ENCODE assay signal across 8 cellular contexts in the genomic region with DNA sequence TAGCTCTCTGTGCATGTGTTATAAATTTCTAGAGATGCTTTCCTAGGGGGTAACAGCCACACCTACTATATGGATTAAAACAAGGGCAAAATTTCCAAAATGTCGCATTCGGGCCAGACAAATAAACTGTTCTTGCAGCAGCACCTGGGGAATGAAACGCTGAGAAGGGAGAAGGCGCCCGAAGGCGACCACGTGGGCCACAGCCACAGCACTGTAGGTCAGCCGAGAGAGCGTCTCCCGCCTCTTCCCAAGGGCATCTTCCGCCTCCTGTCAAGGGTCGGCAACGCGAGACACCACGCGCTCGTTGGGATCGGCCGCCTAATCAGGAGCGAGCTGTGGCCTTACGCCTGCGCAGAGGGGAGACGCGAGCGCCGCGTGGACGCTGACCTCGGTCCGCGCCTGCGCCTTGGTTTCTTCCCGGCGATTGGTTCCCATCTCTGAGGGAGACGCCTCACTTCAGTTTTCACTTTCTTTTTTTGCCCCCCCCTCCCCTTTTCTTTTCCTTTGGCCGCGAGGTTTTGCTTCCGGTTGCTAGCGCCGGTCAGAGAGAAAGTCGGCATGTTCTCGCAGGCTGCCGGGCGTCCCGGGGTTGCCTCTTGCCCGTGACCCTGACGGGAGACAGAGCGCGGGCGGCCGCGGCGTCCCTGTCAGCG. TPM values are rescaled to one million over a fixed set of nuclear protein-coding genes. Genes with fewer than 3 reads are reported as not detected.
DNase-seq lines count a peak whose midpoint lies in the region; ATAC-seq and TF ChIP-seq lines count a peak whose summit lies in the region.

A gene with protein sequence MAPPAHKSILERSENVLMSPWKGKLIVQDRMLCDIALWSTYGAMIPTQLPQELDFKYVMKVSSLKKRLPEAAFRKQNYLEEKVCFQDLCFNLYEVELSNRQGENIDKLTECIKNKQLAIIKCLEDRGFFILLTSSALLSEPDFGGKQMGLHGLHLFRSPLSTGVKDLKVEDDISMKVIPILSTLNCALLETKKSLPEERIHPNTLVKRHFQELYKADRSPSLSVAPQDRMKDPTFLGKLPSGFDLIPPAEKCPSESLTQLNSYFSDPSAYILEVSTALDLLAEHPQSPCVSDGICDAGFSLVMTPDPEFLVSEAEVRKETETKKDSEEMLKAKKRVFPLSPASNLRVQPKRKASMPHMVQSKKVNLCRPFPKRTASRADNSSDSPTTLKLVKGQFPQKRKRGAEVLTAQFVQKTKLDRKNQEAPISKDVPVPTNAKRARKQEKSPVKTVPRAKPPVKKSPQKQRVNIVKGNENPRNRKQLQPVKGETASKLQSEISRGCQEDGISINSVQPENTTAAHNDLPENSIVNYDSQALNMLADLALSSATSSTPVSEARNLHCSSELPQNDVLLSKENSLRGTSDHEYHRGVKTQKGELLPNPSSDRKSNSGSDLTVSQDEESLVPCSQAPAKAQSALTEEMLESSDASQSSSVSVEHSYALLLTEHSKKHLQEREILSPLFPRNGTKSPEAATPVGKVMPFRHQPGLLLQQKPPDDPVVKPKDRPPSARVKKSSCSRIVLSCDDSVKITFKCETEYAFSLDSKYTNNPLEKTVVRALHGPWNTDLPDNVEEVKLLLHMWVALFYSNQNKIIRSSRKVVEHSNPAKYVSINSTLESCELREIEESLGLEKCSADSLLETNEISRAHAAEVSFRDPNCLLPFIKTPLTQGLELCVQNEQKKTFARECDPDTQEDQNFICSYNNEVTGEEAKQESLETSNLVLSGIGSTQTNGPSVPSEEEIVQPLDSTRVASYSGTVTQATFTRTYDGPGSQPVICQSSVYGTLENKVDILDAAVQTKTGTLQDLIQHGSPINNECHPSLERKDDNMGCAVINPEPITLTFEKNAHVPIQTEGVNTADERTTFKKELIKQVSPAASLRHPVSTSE (N-terminal part only) (plus strand): TSS at position 521 of the 653 bp plus-strand sequence. CDS start 35,805 bp downstream, outside the sequence.

- peak within 1 kb of the TSS; percentile 96 for H3K27ac Mint-ChIP-seq in T-helper 17 cell

- intact Hi-C loops in left cardiac atrium (cut with DNase I), result no loop called here
- intact Hi-C loops in posterior vena cava (cut with DNase I), result no loop called here
- intact Hi-C loops in upper lobe of right lung (cut with DNase I), result no loop called here

- TF ChIP-seq CTCF in GM13977 (IDR thresholded peaks at IDR 0.05; ENCODE audit: extremely low read depth, insufficient read depth, missing control alignments) (no peak), upper lobe of right lung (IDR thresholded peaks at IDR 0.05) (no peak)

- in situ Hi-C loops in GM13977 (cut with MboI; ENCODE audit: low pct_unique_long_range_greater_than_20kb, low sequenced_read_pairs, unreplicated experiment), result no loop called here

- H3K27me3 ChIP-seq in upper lobe of right lung, result no peaks in the 10 kb centered on the region

- peaks cover 2% of the 10 kb centered on the region for H3K36me3 Mint-ChIP-seq in T-helper 17 cell (ENCODE audit: low read depth)

- DNase-seq in GM13977 (ENCODE audit: low spot score) (peak; percentile 96), NCI-H1694 treated with DMSO at 0.1 percent for 48 hours (lab: John Stamatoyannopoulos, UW) (peak; percentile 87), T-helper 17 cell (peak; percentile 93 to 96 (median 95)), amygdala (lab: John Stamatoyannopoulos, UW) (peak; percentile 81 to 99 (median 95)), left cardiac atrium (peak; percentile 99), posterior vena cava (ENCODE audit: low spot score) (peak; percentile 99), upper lobe of right lung (peak; percentile 99)

- H3K4me3 ChIP-seq in upper lobe of right lung, result peak within 1 kb of the TSS; percentile 90

- H3K4me3 Mint-ChIP-seq in T-helper 17 cell, result peak within 1 kb of the TSS; percentile 97

- H3K36me3 ChIP-seq in upper lobe of right lung, result no peaks in the 10 kb centered on the region

- ATAC-seq in HG02884 (IDR thresholded peaks at IDR 0.05; ENCODE audit: unreplicated experiment), result peak; percentile 61
- peak; percentile 85 for ATAC-seq in T-helper 17 cell
- ATAC-seq in left cardiac atrium, result peak; percentile 97 to 98
- ATAC-seq in upper lobe of right lung, result peak; percentile 98

- H3K27ac ChIP-seq in upper lobe of right lung, result peak within 1 kb of the TSS; percentile 90

- peaks cover 4% of the 10 kb centered on the region for H3K27me3 Mint-ChIP-seq in T-helper 17 cell

- H3K9me3 ChIP-seq in T-helper 17 cell (ENCODE audit: control insufficient read depth, low read length, poor library complexity, severe bottlenecking), result no peaks in the 10 kb centered on the region
- H3K9me3 ChIP-seq in upper lobe of right lung, result no peaks in the 10 kb centered on the region

- peaks cover 30% of the 10 kb centered on the region for H3K4me1 Mint-ChIP-seq in T-helper 17 cell

- peaks cover 17% of the 10 kb centered on the region for H3K4me1 ChIP-seq in upper lobe of right lung

RNA-seq across cellular contexts. Expression of the gene that starts here (rescaled TPM):
- total RNA-seq in T-helper 17 cell (10 to 100 TPM; 50.6 to 63.6 TPM), left cardiac atrium (10 to 100 TPM; 32.1 to 49.2 TPM), posterior vena cava (10 to 100 TPM; 57.5 to 59.6 TPM), upper lobe of right lung (63.7 TPM)

Comparison
In these comparisons a context has a peak if more than half of its experiments do, and no peak if none do; other contexts are left out.
1. Peak in every context shown above with its lines: DNase-seq, ATAC-seq, H3K4me3 ChIP-seq and H3K27ac ChIP-seq.